In the genomic region with DNA sequence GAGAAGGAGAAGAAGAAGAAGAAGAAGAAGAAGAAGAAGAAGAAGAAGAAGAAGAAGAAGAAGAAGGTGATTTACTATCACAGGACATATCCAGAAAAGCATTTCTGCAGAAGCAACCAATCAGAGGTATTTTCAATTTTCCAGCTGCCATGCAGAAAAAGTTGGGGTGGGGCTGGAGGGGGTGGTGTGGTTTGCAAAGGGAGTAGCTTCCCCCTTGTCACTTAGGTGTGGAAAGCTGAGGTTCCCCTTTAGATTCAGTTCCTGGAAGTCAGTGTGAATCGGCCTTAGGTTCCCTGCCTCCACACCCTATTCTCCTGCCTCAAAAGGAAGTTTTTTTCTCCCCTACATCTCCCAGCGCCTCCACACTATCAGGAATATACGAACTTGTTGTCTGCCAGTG, we compare ENCODE assay signal across 25 cellular contexts.
"Had no signal": no experiment of that assay in that cellular context is flagged by ENCODE, and none has a peak within 500 bp of the region (broad histone marks: within the 10 kb centered on the region; RNA-seq: fewer than 3 reads in every experiment).

No MANE protein-coding gene starts in this region.

- H3K9me3 ChIP-seq: esophagus muscularis mucosa, lower lobe of right lung, suprapubic skin, transverse colon, vagina had no signal

- H3K4me2 ChIP-seq: smooth muscle cell had no signal

- ATAC-seq: activated CD8-positive, alpha-beta memory T cell treated with anti-CD3 and anti-CD28 coated beads, Interleukin-2, amount 10 ng/mL, durations not matched to agents 7 days and 5 days; activated T-helper 17 cell treated with anti-CD3 and anti-CD28 coated beads, Interleukin-2, amount 50 U/mL, for 72 hours; lower lobe of right lung; natural killer cell treated with Interleukin-12 subunit alpha and Interleukin-12 subunit beta and Interleukin-15 and Interleukin-18, amount 100 ng/mL, for 72 hours; sciatic nerve; stimulated activated naive CD8-positive, alpha-beta T cell treated with anti-CD3 and anti-CD28 coated beads, Interleukin-15, amount 100 ng/mL, for 72 hours had no signal

- H3K4me1 ChIP-seq: esophagus muscularis mucosa, lower lobe of right lung, suprapubic skin, vagina had no signal

- H3K27ac Mint-ChIP-seq: activated B cell treated with CpG ODN at 0.5 μM for 24 hours; activated CD4-positive, alpha-beta memory T cell treated with anti-CD3 and anti-CD28 coated beads for 36 hours; activated CD8-positive, alpha-beta memory T cell treated with anti-CD3 and anti-CD28 coated beads, Interleukin-2, amount 10 ng/mL, durations not matched to agents 7 days and 5 days; activated naive CD8-positive, alpha-beta T cell treated with anti-CD3 and anti-CD28 coated beads, Interleukin-2, amount 10 ng/mL, durations not matched to agents 7 days and 5 days; activated T-helper 17 cell treated with anti-CD3 and anti-CD28 coated beads, Interleukin-2, amount 50 U/mL, for 72 hours; natural killer cell treated with Interleukin-12 subunit alpha and Interleukin-12 subunit beta and Interleukin-15 and Interleukin-18, amount 100 ng/mL, for 72 hours; stimulated activated naive CD8-positive, alpha-beta T cell treated with anti-CD3 and anti-CD28 coated beads, Interleukin-15, amount 100 ng/mL, for 72 hours had no signal

- H3K27me3 ChIP-seq: cardiac muscle cell, esophagus muscularis mucosa, suprapubic skin, transverse colon, vagina had no signal

- H3K4me3 ChIP-seq: cardiac muscle cell, esophagus muscularis mucosa, lower lobe of right lung, smooth muscle cell, suprapubic skin, transverse colon, vagina had no signal

- H3K36me3 ChIP-seq: cardiac muscle cell, esophagus muscularis mucosa, lower lobe of right lung, suprapubic skin, transverse colon, vagina had no signal

- DNase-seq: activated B cell treated with CpG ODN at 0.5 μM for 24 hours; activated CD4-positive, alpha-beta memory T cell treated with anti-CD3 and anti-CD28 coated beads for 36 hours; activated CD4-positive, alpha-beta T cell treated with anti-CD3 and anti-CD28 coated beads for 4 hours; activated CD8-positive, alpha-beta memory T cell treated with anti-CD3 and anti-CD28 coated beads, Interleukin-2, amount 10 ng/mL, durations not matched to agents 7 days and 5 days; activated naive CD4-positive, alpha-beta T cell treated with Interleukin-2 at 50 U/mL for 16 hours; activated naive CD8-positive, alpha-beta T cell treated with anti-CD3 and anti-CD28 coated beads, Interleukin-2, amount 10 ng/mL, durations not matched to agents 7 days and 5 days; activated T-cell treated with anti-CD3 and anti-CD28 coated beads, Interleukin-2, amount 50 U/mL, for 1 hour; amygdala; dermis blood vessel endothelial cell; effector memory CD4-positive, alpha-beta T cell; hypothalamus; islet precursor cell; lower lobe of right lung; stimulated activated CD4-positive, alpha-beta T cell treated with anti-CD3 and anti-CD28 coated beads, Interleukin-4, amount 100 ng/mL, for 1 hour; stimulated activated naive CD8-positive, alpha-beta T cell treated with anti-CD3 and anti-CD28 coated beads, Interleukin-15, amount 100 ng/mL, for 72 hours; transverse colon had no signal

- H3K4me1 Mint-ChIP-seq: activated B cell treated with CpG ODN at 0.5 μM for 24 hours; activated CD8-positive, alpha-beta memory T cell treated with anti-CD3 and anti-CD28 coated beads, Interleukin-2, amount 10 ng/mL, durations not matched to agents 7 days and 5 days; activated T-helper 17 cell treated with anti-CD3 and anti-CD28 coated beads, Interleukin-2, amount 50 U/mL, for 72 hours had no signal

- H3K27ac ChIP-seq: cardiac muscle cell, esophagus muscularis mucosa, lower lobe of right lung, parathyroid adenoma, suprapubic skin, vagina had no signal

- H3K36me3 Mint-ChIP-seq: activated CD4-positive, alpha-beta memory T cell treated with anti-CD3 and anti-CD28 coated beads for 36 hours; activated CD8-positive, alpha-beta memory T cell treated with anti-CD3 and anti-CD28 coated beads, Interleukin-2, amount 10 ng/mL, durations not matched to agents 7 days and 5 days; activated naive CD8-positive, alpha-beta T cell treated with anti-CD3 and anti-CD28 coated beads, Interleukin-2, amount 10 ng/mL, durations not matched to agents 7 days and 5 days; natural killer cell treated with Interleukin-12 subunit alpha and Interleukin-12 subunit beta and Interleukin-15 and Interleukin-18, amount 100 ng/mL, for 72 hours had no signal

- H3K4me3 Mint-ChIP-seq: activated B cell treated with CpG ODN at 0.5 μM for 24 hours; activated CD4-positive, alpha-beta memory T cell treated with anti-CD3 and anti-CD28 coated beads for 36 hours; activated CD8-positive, alpha-beta memory T cell treated with anti-CD3 and anti-CD28 coated beads, Interleukin-2, amount 10 ng/mL, durations not matched to agents 7 days and 5 days; activated naive CD8-positive, alpha-beta T cell treated with anti-CD3 and anti-CD28 coated beads, Interleukin-2, amount 10 ng/mL, durations not matched to agents 7 days and 5 days; activated T-helper 17 cell treated with anti-CD3 and anti-CD28 coated beads, Interleukin-2, amount 50 U/mL, for 72 hours; natural killer cell treated with Interleukin-12 subunit alpha and Interleukin-12 subunit beta and Interleukin-15 and Interleukin-18, amount 100 ng/mL, for 72 hours; stimulated activated naive CD8-positive, alpha-beta T cell treated with anti-CD3 and anti-CD28 coated beads, Interleukin-15, amount 100 ng/mL, for 72 hours had no signal

- H3K9ac ChIP-seq: parathyroid adenoma had no signal

- H3K79me2 ChIP-seq: parathyroid adenoma had no signal

- H3K27me3 Mint-ChIP-seq: activated B cell treated with CpG ODN at 0.5 μM for 24 hours; activated CD4-positive, alpha-beta memory T cell treated with anti-CD3 and anti-CD28 coated beads for 36 hours; activated CD8-positive, alpha-beta memory T cell treated with anti-CD3 and anti-CD28 coated beads, Interleukin-2, amount 10 ng/mL, durations not matched to agents 7 days and 5 days; activated naive CD8-positive, alpha-beta T cell treated with anti-CD3 and anti-CD28 coated beads, Interleukin-2, amount 10 ng/mL, durations not matched to agents 7 days and 5 days; activated T-helper 17 cell treated with anti-CD3 and anti-CD28 coated beads, Interleukin-2, amount 50 U/mL, for 72 hours had no signal

- H2AFZ ChIP-seq: parathyroid adenoma had no signal
